ENCODE assay signal across 26 cellular contexts in genomic region chr9:131613921-131614320, GRCh38.
"Had no signal": no experiment of that assay in that cellular context is flagged by ENCODE, and none has a peak within 500 bp of the region (broad histone marks: within the 10 kb centered on the region; RNA-seq: fewer than 3 reads in every experiment).

No MANE protein-coding gene starts in this region.

- H3K4me1 Mint-ChIP-seq: activated CD4-positive, alpha-beta memory T cell treated with anti-CD3 and anti-CD28 coated beads, Interleukin-2, amount 10 ng/mL, durations not matched to agents 7 days and 5 days had no signal

- H3K27me3 ChIP-seq: breast epithelium, left lung, ovary, uterus had no signal

- ATAC-seq: left lung, mucosa of descending colon had no signal

- FAIRE-seq: colon, frontal cortex, islet of Langerhans had no signal

- H3K9me3 Mint-ChIP-seq: activated CD4-positive, alpha-beta memory T cell treated with anti-CD3 and anti-CD28 coated beads, Interleukin-2, amount 10 ng/mL, durations not matched to agents 7 days and 5 days; activated CD4-positive, alpha-beta T cell treated with anti-CD3 and anti-CD28 coated beads, Interleukin-2, amount 10 ng/mL, durations not matched to agents 7 days and 5 days; activated naive CD4-positive, alpha-beta T cell treated with anti-CD3 and anti-CD28 coated beads, Interleukin-2, amount 50 U/mL, for 72 hours; natural killer cell treated with Interleukin-12 subunit alpha and Interleukin-12 subunit beta and Interleukin-15 and Interleukin-18, amount 100 ng/mL, for 72 hours; stimulated activated naive CD8-positive, alpha-beta T cell treated with anti-CD3 and anti-CD28 coated beads, Interleukin-15, Interleukin-2, amounts not matched to agents 100 ng/mL and 50 ng/mL, for 24 hours; type B pancreatic cell had no signal

- H3K9me3 ChIP-seq: breast epithelium, left lung, mucosa of descending colon, ovary, prostate gland, uterus had no signal

- H3K4me2 ChIP-seq: smooth muscle cell had no signal

- DNase-seq: activated CD4-positive, alpha-beta memory T cell treated with anti-CD3 and anti-CD28 coated beads, Interleukin-2, amount 10 ng/mL, durations not matched to agents 7 days and 5 days; activated CD4-positive, alpha-beta T cell treated with anti-CD3 and anti-CD28 coated beads for 1 hour; activated CD4-positive, alpha-beta T cell treated with anti-CD3 and anti-CD28 coated beads, Interleukin-2, amount 10 ng/mL, durations not matched to agents 7 days and 5 days; activated CD8-positive, alpha-beta memory T cell treated with anti-CD3 and anti-CD28 coated beads, Interleukin-2, amount 50 U/mL, for 48 hours; activated naive CD4-positive, alpha-beta T cell; activated T-cell treated with anti-CD3 and anti-CD28 coated beads, Interleukin-2, amount 50 U/mL, for 48 hours; effector CD8-positive, alpha-beta T cell; glutamatergic neuron; mucosa of descending colon; ovary; retina; stimulated activated CD4-positive, alpha-beta T cell treated with anti-CD3 and anti-CD28 coated beads, Interleukin-1b, Interleukin-23, amount 100 ng/mL, for 48 hours; T-helper 2 cell; uterus had no signal

- H3K36me3 ChIP-seq: breast epithelium, ovary, prostate gland, uterus had no signal

- H3K27ac Mint-ChIP-seq: activated CD4-positive, alpha-beta memory T cell treated with anti-CD3 and anti-CD28 coated beads, Interleukin-2, amount 10 ng/mL, durations not matched to agents 7 days and 5 days; activated CD4-positive, alpha-beta T cell treated with anti-CD3 and anti-CD28 coated beads, Interleukin-2, amount 10 ng/mL, durations not matched to agents 7 days and 5 days; natural killer cell treated with Interleukin-12 subunit alpha and Interleukin-12 subunit beta and Interleukin-15 and Interleukin-18, amount 100 ng/mL, for 72 hours; stimulated activated naive CD8-positive, alpha-beta T cell treated with anti-CD3 and anti-CD28 coated beads, Interleukin-15, Interleukin-2, amounts not matched to agents 100 ng/mL and 50 ng/mL, for 24 hours; type B pancreatic cell had no signal

- H3K4me3 ChIP-seq: breast epithelium, left lung, lung, mucosa of descending colon, ovary, prostate gland, smooth muscle cell, uterus had no signal

- H3K27ac ChIP-seq: breast epithelium, left lung, ovary, prostate gland, uterus had no signal

- H3K4me3 Mint-ChIP-seq: activated CD4-positive, alpha-beta memory T cell treated with anti-CD3 and anti-CD28 coated beads, Interleukin-2, amount 10 ng/mL, durations not matched to agents 7 days and 5 days; activated CD4-positive, alpha-beta T cell treated with anti-CD3 and anti-CD28 coated beads, Interleukin-2, amount 10 ng/mL, durations not matched to agents 7 days and 5 days; natural killer cell treated with Interleukin-12 subunit alpha and Interleukin-12 subunit beta and Interleukin-15 and Interleukin-18, amount 100 ng/mL, for 72 hours; stimulated activated naive CD8-positive, alpha-beta T cell treated with anti-CD3 and anti-CD28 coated beads, Interleukin-15, Interleukin-2, amounts not matched to agents 100 ng/mL and 50 ng/mL, for 24 hours; type B pancreatic cell had no signal

- H3K27me3 Mint-ChIP-seq: activated CD4-positive, alpha-beta memory T cell treated with anti-CD3 and anti-CD28 coated beads, Interleukin-2, amount 10 ng/mL, durations not matched to agents 7 days and 5 days; activated CD4-positive, alpha-beta T cell treated with anti-CD3 and anti-CD28 coated beads, Interleukin-2, amount 10 ng/mL, durations not matched to agents 7 days and 5 days; natural killer cell treated with Interleukin-12 subunit alpha and Interleukin-12 subunit beta and Interleukin-15 and Interleukin-18, amount 100 ng/mL, for 72 hours; stimulated activated naive CD8-positive, alpha-beta T cell treated with anti-CD3 and anti-CD28 coated beads, Interleukin-15, Interleukin-2, amounts not matched to agents 100 ng/mL and 50 ng/mL, for 24 hours; type B pancreatic cell had no signal
